In the genomic region with DNA sequence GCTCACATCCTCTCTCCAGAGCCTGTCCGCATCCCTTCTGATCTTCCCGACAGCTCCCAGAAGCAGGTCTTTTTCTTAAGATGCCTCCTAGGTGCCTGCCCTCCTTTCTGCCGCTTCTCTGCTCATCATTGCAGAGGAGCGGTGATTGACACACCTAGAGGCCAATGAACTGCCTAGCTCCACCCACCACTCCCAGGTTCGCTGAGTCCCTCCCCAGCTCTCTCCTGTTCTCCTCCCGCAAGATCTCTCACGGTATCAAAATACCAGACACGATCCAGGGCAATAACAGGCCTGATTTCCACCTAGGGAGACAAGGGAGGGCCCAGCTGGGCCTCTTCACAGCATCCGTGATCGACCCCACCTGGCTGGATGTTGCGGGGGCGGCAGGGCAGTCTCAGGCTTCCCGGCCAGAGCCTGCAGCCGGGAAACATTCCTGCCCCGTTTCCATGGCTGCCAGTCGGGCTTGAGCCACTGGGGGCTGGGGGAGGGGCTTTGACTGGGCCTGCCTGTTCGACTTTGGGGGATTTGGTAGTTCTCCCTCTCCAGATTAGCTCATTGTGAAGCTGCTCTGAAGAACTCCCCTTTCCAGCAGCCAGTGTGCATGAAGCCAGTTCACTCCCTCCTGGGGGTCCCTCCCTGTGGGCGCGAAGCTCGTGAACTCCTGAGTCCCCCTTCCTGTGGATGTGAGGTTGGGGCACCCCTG, we compare ENCODE assay signal across 8 cellular contexts.
DNase-seq lines count a peak whose midpoint lies in the region; ATAC-seq and TF ChIP-seq lines count a peak whose summit lies in the region.
"Had no signal": no experiment of that assay in that cellular context is flagged by ENCODE, and none has a peak within 500 bp of the region (broad histone marks: within the 10 kb centered on the region; RNA-seq: fewer than 3 reads in every experiment).

No MANE protein-coding gene starts in this region.

- ATAC-seq in GM19397 (IDR thresholded peaks at IDR 0.05; ENCODE audit: unreplicated experiment) (peak; percentile 62), WTC11 (peak; percentile 98), GM19455 (IDR thresholded peaks at IDR 0.05; ENCODE audit: unreplicated experiment) (no peak)

- H3K4me3 ChIP-seq in cardiac fibroblast (replicated peaks in 1 of 2; ENCODE audit: low read depth in 2 of 2, low read length in 2 of 2), result peak overlapping the region in 1 of 2 donors; percentile 32
- H3K4me3 ChIP-seq: gastrocnemius medialis had no signal

- peaks cover 23% of the 10 kb centered on the region for H3K27me3 Mint-ChIP-seq in WTC11 (ENCODE audit: low read depth)

- CTCF ChIA-PET in WTC11 (lab: Charles Lee), result interaction anchor here (0.7 to 2.3 kb wide), 10 partner anchors 11 to 795 kb away, joined by 3 to 12 read pairs (median 4); partner anchors contain the start of gene POLR3A

- no peaks in the 10 kb centered on the region for H3K36me3 Mint-ChIP-seq in WTC11

- peak; percentile 76 for DNase-seq in NCI-H128 (lab: John Stamatoyannopoulos, UW; ENCODE audit: unreplicated experiment)
- peak; percentile 95 for DNase-seq in WTC11 (ENCODE audit: low spot score)
- peak; percentile 77 to 96 for DNase-seq in cardiac fibroblast (ENCODE audit: low read depth in 2 of 2)
- peak; percentile 94 for DNase-seq in iPS-NIHi7 (ENCODE audit: extremely low spot score)
- peak; percentile 71 for DNase-seq in stimulated activated CD4-positive, alpha-beta T cell treated with anti-CD3 and anti-CD28 coated beads, Interleukin-12 subunit alpha, Interleukin-12 subunit beta, amount 100 ng/mL, for 4 hours

- TF ChIP-seq CTCF in WTC11 (IDR thresholded peaks at IDR 0.05), result no peak
- TF ChIP-seq CTCF in cardiac fibroblast (IDR thresholded peaks at IDR 0.05; ENCODE audit: low read depth, low read length), result no peak

- POLR2A ChIA-PET in WTC11 (lab: Charles Lee), result interaction anchor here (0.9 to 1.2 kb wide), 3 partner anchors 23 to 105 kb away, joined by 3 read pairs; no protein-coding TSS in a partner anchor

- peak overlapping the region; percentile 58 for H3K27ac Mint-ChIP-seq in WTC11

- H3K4me3 Mint-ChIP-seq in WTC11, result peak overlapping the region; percentile 82

- H3K4me1 Mint-ChIP-seq in WTC11, result peaks cover 13% of the 10 kb centered on the region

- H3K9me3 Mint-ChIP-seq in WTC11, result peaks cover 10% of the 10 kb centered on the region

TF ChIP-seq in WTC11, 78 proteins besides CTCF, POLR2A, EP300 and RAD21:
- TF ChIP-seq TEAD4 (CRISPR knock-in tag; IDR thresholded peaks at IDR 0.05) (peak; percentile 68; the same call in 1 of the 2 replicates), NFYB (CRISPR knock-in tag; conservative IDR thresholded peaks at IDR 0.05; ENCODE audit: low read depth) (peak; percentile 72), SMAD3 (CRISPR knock-in tag; IDR thresholded peaks at IDR 0.05; ENCODE audit: borderline replicate concordance) (0 out of 2 replicates have a peak, but pooled peaks have one; percentile 10), FOXK1 (CRISPR knock-in tag; IDR thresholded peaks at IDR 0.05) (0 out of 2 replicates have a peak, but pooled peaks have one; percentile 30), ZNF317 (CRISPR knock-in tag; IDR thresholded peaks at IDR 0.05; ENCODE audit: borderline replicate concordance, low read depth) (no peak), RELA (CRISPR knock-in tag; IDR thresholded peaks at IDR 0.05; ENCODE audit: borderline replicate concordance) (no peak), SP1 (CRISPR knock-in tag; conservative IDR thresholded peaks at IDR 0.05) (0 out of 2 replicates have a peak, but pooled peaks have one; percentile 33), TP53 (CRISPR knock-in tag; IDR thresholded peaks at IDR 0.05) (no peak), MAX (CRISPR knock-in tag; IDR thresholded peaks at IDR 0.05) (peak; percentile 79), HMGXB4 (CRISPR knock-in tag; IDR thresholded peaks at IDR 0.05) (0 out of 2 replicates have a peak, but pooled peaks have one; percentile 26), TEAD1 (CRISPR knock-in tag; IDR thresholded peaks at IDR 0.05) (peak; percentile 76)
